In the genomic region with DNA sequence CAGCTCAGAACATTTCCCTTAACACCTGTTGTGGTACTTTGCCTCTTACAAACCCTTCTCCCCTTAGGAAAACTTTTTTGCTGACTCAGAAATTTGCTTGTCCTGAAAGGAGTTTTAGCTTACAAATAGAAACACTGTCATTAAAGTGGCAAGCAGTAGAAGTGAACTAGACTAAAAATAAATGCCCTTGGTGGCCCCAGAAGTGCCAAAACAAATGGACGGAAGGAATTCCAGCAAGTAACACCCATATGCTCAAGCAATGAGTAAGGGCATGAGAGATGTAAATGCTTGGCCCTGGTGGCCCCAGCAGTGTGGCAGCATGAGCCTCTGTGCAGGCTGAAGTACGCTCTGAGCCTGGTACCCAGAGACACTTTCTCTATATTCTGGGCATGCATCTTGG, we compare ENCODE assay signal across 32 cellular contexts. TPM values are rescaled to one million over a fixed set of nuclear protein-coding genes. Genes with fewer than 3 reads are reported as not detected.
A peak's percentile ranks its signal among the peaks of the same experiment; 100 is the strongest.
DNase-seq lines count a peak whose midpoint lies in the region; ATAC-seq, FAIRE-seq and TF ChIP-seq lines count a peak whose summit lies in the region.
"Had no signal": no experiment of that assay in that cellular context is flagged by ENCODE, and none has a peak within 500 bp of the region (broad histone marks: within the 10 kb centered on the region; RNA-seq: fewer than 3 reads in every experiment).

No MANE protein-coding gene starts in this region.

- ATAC-seq in GM19324 (IDR thresholded peaks at IDR 0.05; ENCODE audit: low FRiP score, unreplicated experiment), result no peak
- ATAC-seq: CD8-positive, alpha-beta T cell had no signal

- H3K4me1 ChIP-seq in cardiac muscle cell (ENCODE audit: low read depth), result peaks cover 54% of the 10 kb centered on the region
- H3K4me1 ChIP-seq: BE2C, uterus had no signal

- TF ChIP-seq CTCF in cardiac muscle cell (IDR thresholded peaks at IDR 0.05; ENCODE audit: low read depth, low read length), result no peak

- H3K27ac ChIP-seq in cardiac muscle cell, result peak overlapping the region; percentile 19
- peak overlapping the region; percentile 60 for H3K27ac ChIP-seq in substantia nigra (ENCODE audit: low read depth, low read length, poor library complexity, severe bottlenecking)
- H3K27ac ChIP-seq: brain microvascular endothelial cell, PC-9, sigmoid colon, uterus had no signal

- H3K36me3 ChIP-seq in cardiac muscle cell, result no peaks in the 10 kb centered on the region
- H3K36me3 ChIP-seq: adrenal gland, BE2C, brain microvascular endothelial cell, sigmoid colon, uterus had no signal

- H3K9me3 ChIP-seq in cardiac muscle cell (ENCODE audit: low read depth), result no peaks in the 10 kb centered on the region
- H3K9me3 ChIP-seq: adrenal gland, BE2C, sigmoid colon, uterus had no signal

- H3K4me3 ChIP-seq in cardiac muscle cell, result no peak overlapping the region
- H3K4me3 ChIP-seq: adrenal gland, PC-9, sigmoid colon, uterus had no signal

- no peak for FAIRE-seq in GM12891 (lab: Jason Lieb, UNC)
- FAIRE-seq: endothelial cell of umbilical vein, GM19239 had no signal

- TF ChIP-seq POLR2A in GM12891 (IDR thresholded peaks at IDR 0.05; ENCODE audit: low read depth, low read length), result no peak

- H3K27me3 ChIP-seq in cardiac muscle cell, result no peaks in the 10 kb centered on the region
- H3K27me3 ChIP-seq: adrenal gland, BE2C, brain microvascular endothelial cell, sigmoid colon, uterus had no signal

- DNase-seq in LHCN-M2 (ENCODE audit: low read depth), result peak; percentile 35
- peak in 1 of 2 donors; percentile 82 for DNase-seq in cardiac muscle cell (ENCODE audit: low read depth in 1 of 2, low spot score in 1 of 2)
- DNase-seq in myocyte (ENCODE audit: low read depth), result peak; percentile 85
- DNase-seq in substantia nigra (lab: John Stamatoyannopoulos, UW), result no peak
- no peak for DNase-seq in amygdala (lab: John Stamatoyannopoulos, UW)
- DNase-seq in GM12891 (ENCODE audit: insufficient read length, low spot score), result no peak
- DNase-seq in SK-N-DZ (ENCODE audit: low spot score), result no peak
- DNase-seq: activated CD4-positive, alpha-beta memory T cell treated with anti-CD3 and anti-CD28 coated beads for 36 hours; activated CD4-positive, alpha-beta T cell treated with anti-CD3 and anti-CD28 coated beads for 1 hour; activated naive CD4-positive, alpha-beta T cell treated with anti-CD3 and anti-CD28 coated beads for 36 hours; BE2C; brain microvascular endothelial cell; CD8-positive, alpha-beta T cell; EL; GOT3; Kasumi-1; left cardiac atrium; mesenchymal stem cell; NCI-H1436 treated with DMSO at 0.1 percent for 48 hours; NCI-H226; NCI-H69; PC-9; posterior cingulate gyrus; SHP77 treated with DMSO at 0.1 percent for 48 hours; sigmoid colon; stimulated activated CD4-positive, alpha-beta T cell treated with anti-CD3 and anti-CD28 coated beads, Interleukin-15, amount 100 ng/mL, for 24 hours; stimulated activated CD4-positive, alpha-beta T cell treated with anti-CD3 and anti-CD28 coated beads, Interleukin-4, amount 100 ng/mL, for 4 hours; uterus had no signal

TF ChIP-seq in GM12891, 5 proteins besides CTCF, POLR2A, EP300 and RAD21:
- TF ChIP-seq TAF1 (IDR thresholded peaks at IDR 0.05; ENCODE audit: low read depth, low read length) (no peak), SPI1 (IDR thresholded peaks at IDR 0.05; ENCODE audit: low read depth, low read length) (no peak), POU2F2 (IDR thresholded peaks at IDR 0.05; ENCODE audit: low read depth, low read length) (no peak), PAX5 (IDR thresholded peaks at IDR 0.05; ENCODE audit: insufficient read depth, low read length, severe bottlenecking) (no peak), POLR2AphosphoS5 (IDR thresholded peaks at IDR 0.05; ENCODE audit: low read depth, low read length) (no peak)

RNA-seq across cellular contexts. Expression of a gene that starts 8.6 kb away (rescaled TPM):
- total RNA-seq in LHCN-M2 (2014; rRNA removed) (1.1 and 2.1 TPM in 2 replicates), cardiac muscle cell (34.1 and 36.1 TPM in 2 replicates), myocyte (2.1 and 13.9 TPM in 2 replicates)
- 2.8 TPM for polyA plus RNA-seq in LHCN-M2 (2012)
- polyA plus RNA-seq in cardiac muscle cell, result 40.9 and 41.2 TPM in 2 replicates
- 15.5 TPM for polyA plus RNA-seq in myocyte (2012)
- 4.5 TPM for polyA plus RNA-seq in GM12891 (2012; ENCODE audit: low read depth, missing spikeins)
- 8.7 and 10.3 TPM in 2 replicates for polyA plus RNA-seq in SK-N-DZ (2014; cell fraction: cytosol; rRNA removed)
- 22.7 and 22.9 TPM in 2 replicates for polyA plus RNA-seq in SK-N-DZ (2014; cell fraction: nucleus; rRNA removed)

Comparison
In these comparisons a context has a peak if more than half of its experiments do, and no peak if none do; other contexts are left out.
1. DNase-seq: peak in LHCN-M2 (single experiment) and myocyte (single experiment); none in substantia nigra (0 of 49), amygdala (0 of 56), GM12891 (single experiment) and SK-N-DZ (single experiment).